In the genomic region with DNA sequence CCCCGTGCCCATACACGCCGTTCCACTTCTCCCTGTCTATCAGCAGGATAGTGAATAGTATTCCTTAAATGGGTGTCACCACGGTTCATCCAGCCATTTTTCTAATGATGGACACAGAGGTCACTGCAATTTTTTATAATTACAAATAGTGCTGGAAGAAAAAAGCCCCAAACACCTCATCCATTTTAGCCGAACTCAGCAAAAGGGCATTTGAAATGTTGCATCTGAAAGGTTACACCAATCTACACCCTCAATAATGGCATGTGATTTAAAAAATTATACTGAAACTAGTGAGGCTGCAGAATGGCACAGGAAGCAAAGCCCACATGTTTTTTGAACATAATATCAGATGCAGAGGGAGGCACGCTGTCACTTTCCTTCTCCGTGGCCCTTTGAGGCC, we compare ENCODE assay signal across 17 cellular contexts. TPM values are rescaled to one million over a fixed set of nuclear protein-coding genes. Genes with fewer than 3 reads are reported as not detected.
DNase-seq lines count a peak whose midpoint lies in the region; ATAC-seq, FAIRE-seq and TF ChIP-seq lines count a peak whose summit lies in the region.
"Had no signal": no experiment of that assay in that cellular context is flagged by ENCODE, and none has a peak within 500 bp of the region (broad histone marks: within the 10 kb centered on the region; RNA-seq: fewer than 3 reads in every experiment).

No MANE protein-coding gene starts in this region.

- ATAC-seq in A549 (no peak), GM19452 (IDR thresholded peaks at IDR 0.05; ENCODE audit: unreplicated experiment) (no peak)
- ATAC-seq: GM12878 had no signal

- peak overlapping the region; percentile 47 for H3K27ac Mint-ChIP-seq in mesothelial cell of epicardium
- H3K27ac Mint-ChIP-seq: B cell; CD4-positive, alpha-beta memory T cell had no signal

- CTCF ChIA-PET in A549 (lab: Yijun Ruan, JAX) = no interaction called here

- no peak for TF ChIP-seq POLR2A in A549 (IDR thresholded peaks at IDR 0.05; ENCODE audit: low read length)

- DNase-seq in A549 (ENCODE audit: low read depth in 1 of 2, low spot score in 1 of 2) (no peak), NCI-H2227 treated with DMSO at 0.1 percent for 48 hours (lab: John Stamatoyannopoulos, UW) (peak; percentile 66), mesothelial cell of epicardium (ENCODE audit: low spot score in 2 of 2, unreplicated experiment in 2 of 2) (no peak), retina (peak; percentile 1), dorsolateral prefrontal cortex (no peak)
- no peak for DNase-seq in activated naive CD4-positive, alpha-beta T cell treated with anti-CD3 and anti-CD28 coated beads, Interleukin-2, amount 50 U/mL, for 16 hours
- DNase-seq: CD4-positive, alpha-beta memory T cell; DMS79; GM23248 had no signal

- TF ChIP-seq RAD21 in A549 (conservative IDR thresholded peaks at IDR 0.05 in 1 of 2, IDR thresholded peaks at IDR 0.05 in 1 of 2) = no peak

- FAIRE-seq in A549 (lab: Jason Lieb, UNC) = no peak
- FAIRE-seq: GM12878, GM18507, H54 had no signal

- no peak overlapping the region for H3K4me2 ChIP-seq in A549

- no peaks in the 10 kb centered on the region for H3K9me3 ChIP-seq in A549

- no peaks in the 10 kb centered on the region for H3K27me3 Mint-ChIP-seq in mesothelial cell of epicardium (ENCODE audit: low read depth)
- H3K27me3 Mint-ChIP-seq: B cell had no signal

- intact Hi-C loops in dorsolateral prefrontal cortex (cut with DNase I) = no loop called here

- H3K27ac ChIP-seq in A549 (no peak overlapping the region), dorsolateral prefrontal cortex (no peak overlapping the region)
- H3K27ac ChIP-seq: C4-2B, GM23248, HL-60 had no signal

- no peak overlapping the region for H3K4me3 Mint-ChIP-seq in mesothelial cell of epicardium
- H3K4me3 Mint-ChIP-seq: B cell; CD4-positive, alpha-beta memory T cell had no signal

- H3K36me3 Mint-ChIP-seq in mesothelial cell of epicardium = no peaks in the 10 kb centered on the region
- H3K36me3 Mint-ChIP-seq: CD4-positive, alpha-beta memory T cell had no signal

- peaks cover 0 to 12% (median 0%) of the 10 kb centered on the region in 45 donors for H3K27me3 ChIP-seq in dorsolateral prefrontal cortex

- TF ChIP-seq EP300 in A549 (IDR thresholded peaks at IDR 0.05) = no peak

- no peak overlapping the region for H3K4me3 ChIP-seq in A549
- H3K4me3 ChIP-seq in dorsolateral prefrontal cortex = no peak overlapping the region
- H3K4me3 ChIP-seq: GM12878, GM23248 had no signal

- 71% methylated on average over 7 of the region's 7 CpGs for WGBS in A549 (ENCODE audit: missing lambda C conversion rate)

- POLR2A ChIA-PET in A549 (lab: Yijun Ruan, JAX) = no interaction called here

- TF ChIP-seq CTCF in A549 (IDR thresholded peaks at IDR 0.05) (no peak), mesothelial cell of epicardium (IDR thresholded peaks at IDR 0.05; ENCODE audit: unreplicated experiment) (no peak), dorsolateral prefrontal cortex (IDR thresholded peaks at IDR 0.05 in 54 of 56, conservative IDR thresholded peaks at IDR 0.05 in 2 of 56; ENCODE audit: low read depth in 1 of 56, partially characterized antibody in 56 of 56) (no peak)

- no peaks in the 10 kb centered on the region for H3K4me1 ChIP-seq in A549

- no peaks in the 10 kb centered on the region for H3K9me3 Mint-ChIP-seq in mesothelial cell of epicardium
- H3K9me3 Mint-ChIP-seq: CD4-positive, alpha-beta memory T cell had no signal

- H3K4me1 Mint-ChIP-seq in mesothelial cell of epicardium = peaks cover 62% of the 10 kb centered on the region
- H3K4me1 Mint-ChIP-seq: B cell; CD4-positive, alpha-beta memory T cell had no signal

TF ChIP-seq in A549, 52 proteins besides CTCF, POLR2A, EP300 and RAD21:
- TF ChIP-seq MAFK (IDR thresholded peaks at IDR 0.05; ENCODE audit: partially characterized antibody) (peak; percentile 16), TP53 (CRISPR knock-in tag; IDR thresholded peaks at IDR 0.05) (no peak)
TF ChIP-seq in A549: peak in this region for 1.

RNA-seq across cellular contexts. Expression of a gene that starts 39.1 kb away (rescaled TPM):
- polyA plus RNA-seq in A549 (2011; rRNA removed) (27.0 and 38.0 TPM in 2 replicates), A549 (2017; fragmentation: RNase III; extraction: RNeasy Plus Mini Kit Qiagen cat#74134 plus additional on column Dnase treatment) (56.7 to 66.4 TPM (median 57.8 TPM) in 3 replicates)
- polyA plus RNA-seq in A549 (2012; cell fraction: cytosol; rRNA removed) = 19.9 and 24.5 TPM in 2 replicates
- 367 and 439 TPM in 2 replicates for polyA plus RNA-seq in A549 (2012; cell fraction: nucleus; rRNA removed)
- 14.8 and 15.7 TPM in 2 replicates for polyA minus RNA-seq in A549 (2011; rRNA and poly(A)+ RNA removed)
- total RNA-seq in mesothelial cell of epicardium (0.18 TPM in 1 of 3 replicates, not detected in the others), dorsolateral prefrontal cortex (1,000 to 10,000 TPM in 78 of 120 experiments, 100 to 1,000 TPM in 42; 389 to 2,448 (median 1,078) TPM)
- total RNA-seq: A172; B cell; CD4-positive, alpha-beta memory T cell had no signal
- polyA plus RNA-seq: CD4-positive, alpha-beta memory T cell had no signal

Comparison
In these comparisons a context has a peak if more than half of its experiments do, and no peak if none do; other contexts are left out.
1. DNase-seq: peak in NCI-H2227 treated with DMSO at 0.1 percent for 48 hours (single experiment) and retina (single experiment); none in A549 (0 of 2), mesothelial cell of epicardium (0 of 2), activated naive CD4-positive, alpha-beta T cell treated with anti-CD3 and anti-CD28 coated beads, Interleukin-2, amount 50 U/mL, for 16 hours (single experiment) and dorsolateral prefrontal cortex (0 of 10).
2. RNA of a gene that starts 39.1 kb away (total RNA-seq): 389 to 2,448 TPM in dorsolateral prefrontal cortex; 0.18 TPM in mesothelial cell of epicardium; every median in the first group is over 100 times any median in the second.